21 cellular contexts compared by ENCODE assay signal in genomic region chr17:56160395-56160889, GRCh38. TPM values are rescaled to one million over a fixed set of nuclear protein-coding genes. Genes with fewer than 3 reads are reported as not detected.
DNase-seq lines count a peak whose midpoint lies in the region; ATAC-seq and TF ChIP-seq lines count a peak whose summit lies in the region.
"Had no signal": no experiment of that assay in that cellular context is flagged by ENCODE, and none has a peak within 500 bp of the region (broad histone marks: within the 10 kb centered on the region; RNA-seq: fewer than 3 reads in every experiment).

No MANE protein-coding gene starts in this region.

- no peaks in the 10 kb centered on the region for H3K36me3 ChIP-seq in DND-41 (ENCODE audit: insufficient read depth, low read length)
- no peaks in the 10 kb centered on the region for H3K36me3 ChIP-seq in IMR-90 (ENCODE audit: control insufficient read depth, insufficient read depth, low read length)
- H3K36me3 ChIP-seq in neural progenitor cell = no peaks in the 10 kb centered on the region
- H3K36me3 ChIP-seq: BLaER1 had no signal

- ATAC-seq in DND-41 (ENCODE audit: insufficient read depth, low read depth) (no peak), IMR-90 (ENCODE audit: low read depth) (no peak)

- H4K5ac ChIP-seq in IMR-90 (ENCODE audit: low read depth, low read length) = no peak overlapping the region

- no peak for TF ChIP-seq RAD21 in IMR-90 (IDR thresholded peaks at IDR 0.05; ENCODE audit: low read length)

- BruUV-seq in IMR-90 (replicated peaks; lab: Mats Ljungman, UMichigan) (no TSS peak), MCF 10A (replicated peaks; lab: Mats Ljungman, UMichigan) (no TSS peak)

- H2BK15ac ChIP-seq in IMR-90 (ENCODE audit: low read depth, low read length) = no peak overlapping the region

- POLR2A ChIA-PET in IMR-90 (lab: Charles Lee; ENCODE audit: unreplicated experiment) = no interaction called here
- POLR2A ChIA-PET in MCF 10A (lab: Yijun Ruan, JAX) = interaction anchor here (0.6 to 0.9 kb wide), 3 partner anchors 16 to 295 kb away, joined by 3 to 6 read pairs (median 3); no protein-coding TSS in a partner anchor

- intact Hi-C loops in IMR-90 (cut with micrococcal nuclease) = no loop called here
- intact Hi-C loops in MCF 10A (cut with micrococcal nuclease) = no loop called here

- CTCF ChIA-PET in IMR-90 (lab: Yijun Ruan, JAX) = interaction anchor here (0.6 kb wide), 1 partner anchor 76 kb away, joined by 4 read pairs; no protein-coding TSS in a partner anchor
- CTCF ChIA-PET in MCF 10A (lab: Yijun Ruan, JAX) = interaction anchor here (0.6 to 0.9 kb wide), 2 partner anchors 9 to 11 kb away, joined by 3 read pairs; no protein-coding TSS in a partner anchor

- dilution Hi-C loops in IMR-90 (cut with HindIII; ENCODE audit: low sequenced_read_pairs, unreplicated experiment) = no loop called here

- peak overlapping the region; percentile 6; the same call in 1 of the 2 replicates for H2BK120ac ChIP-seq in IMR-90 (ENCODE audit: low read depth, low read length)

- H3K4me3 ChIP-seq in DND-41 (ENCODE audit: low read depth in 1 of 2, low read length in 2 of 2) = no peak overlapping the region
- no peak overlapping the region for H3K4me3 ChIP-seq in IMR-90 (ENCODE audit: insufficient read depth, low read depth, low read length)
- H3K4me3 ChIP-seq in neural progenitor cell = no peak overlapping the region
- H3K4me3 ChIP-seq: BLaER1, GM23248, SK-N-MC had no signal

- H3K9me3 ChIP-seq in DND-41 (ENCODE audit: insufficient read depth, low read length, severe bottlenecking) = no peaks in the 10 kb centered on the region
- H3K9me3 ChIP-seq in IMR-90 (ENCODE audit: control insufficient read depth, insufficient read depth, low read length) = no peaks in the 10 kb centered on the region
- no peaks in the 10 kb centered on the region for H3K9me3 ChIP-seq in neural progenitor cell (ENCODE audit: low read depth)
- H3K9me3 ChIP-seq: BLaER1 had no signal

- in situ Hi-C loops in IMR-90 (cut with MboI; ENCODE audit: low sequenced_read_pairs) = no loop called here

- H3K36me3 Mint-ChIP-seq in neural progenitor cell (no peaks in the 10 kb centered on the region), MCF 10A (ENCODE audit: insufficient read depth, unreplicated experiment) (no peaks in the 10 kb centered on the region)
- H3K36me3 Mint-ChIP-seq: CD4-positive, CD25-positive, alpha-beta regulatory T cell had no signal

- no peak overlapping the region for H4K8ac ChIP-seq in IMR-90 (ENCODE audit: low read depth in 2 of 2, low read length in 2 of 2)

- H2AFZ ChIP-seq in DND-41 (ENCODE audit: low read depth, low read length) (peak overlapping the region; percentile 37; the same call in 1 of the 2 replicates), IMR-90 (replicated peaks; ENCODE audit: low read length, poor library complexity) (no peak overlapping the region), neural progenitor cell (replicated peaks) (peak overlapping the region; percentile 41)
- H2AFZ ChIP-seq: GM23248 had no signal

- H4K91ac ChIP-seq in IMR-90 (ENCODE audit: insufficient read depth, low read depth, low read length) = no peak overlapping the region

- H3K56ac ChIP-seq in IMR-90 (ENCODE audit: extremely low read depth, insufficient read depth, low read length) = no peak overlapping the region

- no peak overlapping the region for H3K27ac Mint-ChIP-seq in neural progenitor cell
- H3K27ac Mint-ChIP-seq in MCF 10A (ENCODE audit: low read depth, unreplicated experiment) = no peak overlapping the region
- H3K27ac Mint-ChIP-seq: CD4-positive, CD25-positive, alpha-beta regulatory T cell; H9; IgD-negative memory B cell had no signal

- H3K9me3 Mint-ChIP-seq in neural progenitor cell (no peaks in the 10 kb centered on the region), MCF 10A (ENCODE audit: unreplicated experiment) (no peaks in the 10 kb centered on the region)
- H3K9me3 Mint-ChIP-seq: H9 had no signal

- H3K23ac ChIP-seq in IMR-90 (ENCODE audit: low read depth, low read length) = no peak overlapping the region

- no peak for TF ChIP-seq POLR2A in IMR-90 (IDR thresholded peaks at IDR 0.05; ENCODE audit: low read depth, low read length)

- H3K4me2 ChIP-seq in DND-41 (ENCODE audit: insufficient read depth, low read length) (no peak overlapping the region), IMR-90 (ENCODE audit: low read depth, low read length) (no peak overlapping the region), neural progenitor cell (peak overlapping the region; percentile 63)
- H3K4me2 ChIP-seq: BLaER1 had no signal

- no peaks in the 10 kb centered on the region for H4K20me1 ChIP-seq in DND-41 (ENCODE audit: insufficient read depth, low read length)
- no peaks in the 10 kb centered on the region for H4K20me1 ChIP-seq in IMR-90 (ENCODE audit: insufficient read depth, low read length)
- no peaks in the 10 kb centered on the region for H4K20me1 ChIP-seq in neural progenitor cell (ENCODE audit: low read depth)
- H4K20me1 ChIP-seq: BLaER1 had no signal

- no peak overlapping the region for H3K27ac ChIP-seq in DND-41 (ENCODE audit: low read length)
- H3K27ac ChIP-seq in IMR-90 (ENCODE audit: insufficient read depth, low read length) = no peak overlapping the region
- peak overlapping the region; percentile 38 for H3K27ac ChIP-seq in VCaP
- H3K27ac ChIP-seq in neural progenitor cell = no peak overlapping the region
- H3K27ac ChIP-seq: BLaER1, GM23248, SK-N-MC had no signal

- WGBS in IMR-90 (ENCODE audit: extremely low coverage in 2 of 2, insufficient read length in 1 of 2), 2 experiments = no CpG with 5 or more reads among the region's 3 CpGs

- peaks cover 11% of the 10 kb centered on the region for H3K9me1 ChIP-seq in IMR-90 (ENCODE audit: insufficient read depth, low read length)

- H3F3A ChIP-seq in neural progenitor cell (ENCODE audit: low read depth) = no peaks in the 10 kb centered on the region

- no peak overlapping the region for H2AK9ac ChIP-seq in IMR-90 (replicated peaks; ENCODE audit: low read depth, low read length, poor library complexity)

- 0 out of 4 replicates have a peak, but pooled peaks cover 0 to 6% of the 10 kb centered on the region in 2 experiments for H3K79me1 ChIP-seq in IMR-90 (ENCODE audit: low read depth in 1 of 2, low read length in 2 of 2)

- no peak overlapping the region for H2BK5ac ChIP-seq in IMR-90 (ENCODE audit: low read depth, low read length, poor library complexity, severe bottlenecking)

- no peak overlapping the region for H3K4ac ChIP-seq in IMR-90 (ENCODE audit: low read depth, low read length)

- H3K4me3 Mint-ChIP-seq in neural progenitor cell (no peak overlapping the region), MCF 10A (ENCODE audit: unreplicated experiment) (no peak overlapping the region)
- H3K4me3 Mint-ChIP-seq: CD4-positive, CD25-positive, alpha-beta regulatory T cell; H9; IgD-negative memory B cell had no signal

- no peak overlapping the region for H3K18ac ChIP-seq in IMR-90 (ENCODE audit: low read depth, low read length)

- H3K27me3 ChIP-seq in DND-41 (ENCODE audit: insufficient read depth, low read length, poor library complexity) (no peaks in the 10 kb centered on the region), IMR-90 (ENCODE audit: control insufficient read depth, insufficient read depth, low read length) (no peaks in the 10 kb centered on the region), neural progenitor cell (no peaks in the 10 kb centered on the region)
- H3K27me3 ChIP-seq: BLaER1 had no signal

- no peak for DNase-seq in DND-41
- no peak for DNase-seq in IMR-90
- no peak for DNase-seq in neural progenitor cell (ENCODE audit: low spot score)
- DNase-seq in NCI-H345 treated with DMSO at 0.1 percent for 48 hours (lab: John Stamatoyannopoulos, UW; ENCODE audit: unreplicated experiment) = no peak
- DNase-seq in MCF 10A (ENCODE audit: unreplicated experiment) = no peak
- no peak for DNase-seq in NCI-H2227 (lab: John Stamatoyannopoulos, UW; ENCODE audit: unreplicated experiment)
- DNase-seq: CD4-positive, CD25-positive, alpha-beta regulatory T cell; DMS79; GM23248; H9; MV-4-11; NCI-H1105; NCI-H146; NCI-H1930; NCI-H2107; SIG-M5; T-helper 2 cell had no signal

- H2BK20ac ChIP-seq in IMR-90 (ENCODE audit: low read depth, low read length) = peak overlapping the region; percentile 34; the same call in 1 of the 2 replicates

- H3K79me2 ChIP-seq in DND-41 (ENCODE audit: insufficient read depth, low read length) (no peaks in the 10 kb centered on the region), neural progenitor cell (ENCODE audit: low read depth) (no peaks in the 10 kb centered on the region)

- no peak overlapping the region for H2AK5ac ChIP-seq in IMR-90 (ENCODE audit: low read depth, low read length)

- H3K4me1 ChIP-seq in DND-41 (ENCODE audit: insufficient read depth, low read length) (peaks cover 8% of the 10 kb centered on the region), IMR-90 (ENCODE audit: control insufficient read depth, insufficient read depth, low read length) (peaks cover 10% of the 10 kb centered on the region), neural progenitor cell (peaks cover 33% of the 10 kb centered on the region)
- H3K4me1 ChIP-seq: BLaER1 had no signal

- no peak overlapping the region for H3K14ac ChIP-seq in IMR-90 (replicated peaks; ENCODE audit: low read depth, low read length)

- H3K4me1 Mint-ChIP-seq in neural progenitor cell (peaks cover 30% of the 10 kb centered on the region), MCF 10A (ENCODE audit: insufficient read depth, unreplicated experiment) (peaks cover 22% of the 10 kb centered on the region)
- H3K4me1 Mint-ChIP-seq: CD4-positive, CD25-positive, alpha-beta regulatory T cell; IgD-negative memory B cell had no signal

- H3K9ac ChIP-seq in DND-41 (ENCODE audit: low read depth, low read length) (no peak overlapping the region), IMR-90 (ENCODE audit: low read depth, low read length) (no peak overlapping the region), neural progenitor cell (no peak overlapping the region)
- H3K9ac ChIP-seq: BLaER1, GM23248 had no signal

- no peak for TF ChIP-seq CTCF in DND-41 (IDR thresholded peaks at IDR 0.05; ENCODE audit: borderline replicate concordance, extremely low read depth, low read length, poor library complexity, severe bottlenecking)
- no peak for TF ChIP-seq CTCF in IMR-90 (conservative IDR thresholded peaks at IDR 0.05; ENCODE audit: low read depth, low read length)
- no peak for TF ChIP-seq CTCF in VCaP (conservative IDR thresholded peaks at IDR 0.05)
- no peak for TF ChIP-seq CTCF in neural progenitor cell (IDR thresholded peaks at IDR 0.05)
- no peak for TF ChIP-seq CTCF in MCF 10A (IDR thresholded peaks at IDR 0.05; ENCODE audit: unreplicated experiment)

- no peaks in the 10 kb centered on the region for H3K27me3 Mint-ChIP-seq in neural progenitor cell (ENCODE audit: insufficient read depth, low read depth)
- H3K27me3 Mint-ChIP-seq in MCF 10A (ENCODE audit: insufficient read depth, unreplicated experiment) = no peaks in the 10 kb centered on the region

TF ChIP-seq in IMR-90, 13 proteins besides CTCF, POLR2A, EP300 and RAD21 (continues in another document):
- no peak for TF ChIP-seq CHD1 (IDR thresholded peaks at IDR 0.05; ENCODE audit: low read depth, low read length)
- no peak for TF ChIP-seq NFE2L2 (IDR thresholded peaks at IDR 0.05; ENCODE audit: low read depth, low read length)

RNA-seq across cellular contexts. Expression of gene ANKFN1, which starts 7.2 kb away (rescaled TPM):
- total RNA-seq in IMR-90 (2012; rRNA removed) (under 0.01 TPM in 1 of 2 replicates, not detected in the other), neural progenitor cell (ENCODE audit: low replicate concordance) (0.25 TPM in 1 of 2 replicates, not detected in the other), MCF 10A (2022) (0.49 and 1.1 TPM in 2 replicates)
- not detected in 2 replicates for polyA plus RNA-seq in IMR-90 (2012; rRNA removed)
- polyA plus RNA-seq in IMR-90 (2012; cell fraction: cytosol; rRNA removed) = 0.01 and 0.04 TPM in 2 replicates
- polyA plus RNA-seq in IMR-90 (2012; cell fraction: nucleus; rRNA removed; ENCODE audit: low replicate concordance) = 0.05 TPM in 1 of 2 replicates, not detected in the other
- total RNA-seq: CD4-positive, CD25-positive, alpha-beta regulatory T cell; H9 had no signal
- polyA plus RNA-seq: CD4-positive, CD25-positive, alpha-beta regulatory T cell; IgD-negative memory B cell had no signal
